ENCODE assay signal across 21 cellular contexts in the genomic region with DNA sequence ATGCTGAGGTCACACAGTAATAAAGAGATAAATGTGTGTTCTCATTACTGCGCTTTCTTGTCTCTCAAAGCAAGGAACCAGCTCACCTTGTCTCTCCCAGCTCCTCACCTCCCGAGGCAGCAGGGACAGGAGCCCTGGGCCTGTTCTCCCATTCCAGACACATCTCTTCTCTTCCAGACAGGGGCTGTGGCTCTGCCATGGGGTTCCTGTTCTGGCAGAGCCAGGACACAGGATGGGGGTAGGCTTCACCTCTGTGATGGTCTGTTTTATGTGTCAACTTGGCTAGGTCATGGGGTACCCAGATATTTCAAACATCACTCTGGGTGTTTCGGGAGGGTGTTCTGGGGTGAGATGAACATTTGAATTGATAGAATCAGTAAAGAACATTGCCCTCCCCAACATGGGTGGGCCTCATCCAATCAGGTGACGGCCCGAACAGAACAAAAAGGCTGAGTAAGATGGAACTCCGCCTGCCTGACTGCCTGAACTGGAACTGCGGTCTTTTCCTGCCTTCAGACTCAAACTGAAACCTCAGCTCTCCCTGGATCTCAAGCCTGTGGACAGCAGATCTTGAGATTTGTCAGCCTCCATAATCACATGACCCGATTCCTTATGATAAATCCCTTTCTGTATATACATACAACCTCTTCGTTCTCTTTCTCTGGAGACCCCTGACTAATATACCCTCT. TPM values are rescaled to one million over a fixed set of nuclear protein-coding genes. Genes with fewer than 3 reads are reported as not detected.
DNase-seq lines count a peak whose midpoint lies in the region; ATAC-seq, FAIRE-seq and TF ChIP-seq lines count a peak whose summit lies in the region.
"Had no signal": no experiment of that assay in that cellular context is flagged by ENCODE, and none has a peak within 500 bp of the region (broad histone marks: within the 10 kb centered on the region; RNA-seq: fewer than 3 reads in every experiment).

No MANE protein-coding gene starts in this region.

- H4K91ac ChIP-seq in H1 (replicated peaks; ENCODE audit: insufficient read length, low read length): no peak overlapping the region

- TF ChIP-seq CTCF in K562 (IDR thresholded peaks at IDR 0.05 in 2 of 3, conservative IDR thresholded peaks at IDR 0.05 in 1 of 3; ENCODE audit: insufficient read depth in 2 of 3, low read depth in 1 of 3, low read length in 3 of 3) (no peak), H1 (IDR thresholded peaks at IDR 0.05; ENCODE audit: control extremely low read depth in 1 of 3, insufficient read depth in 1 of 3, low read depth in 1 of 3, low read length in 3 of 3) (no peak), neural progenitor cell (IDR thresholded peaks at IDR 0.05) (no peak), upper lobe of right lung (IDR thresholded peaks at IDR 0.05) (no peak), transverse colon (IDR thresholded peaks at IDR 0.05) (no peak)

- no peak overlapping the region for H3K27ac ChIP-seq in K562 (ENCODE audit: extremely low read depth, low read depth, low read length)
- no peak overlapping the region for H3K27ac ChIP-seq in H1 (ENCODE audit: low read depth, low read length)
- H3K27ac ChIP-seq in neural progenitor cell: no peak overlapping the region
- no peak overlapping the region for H3K27ac ChIP-seq in upper lobe of right lung
- no peak overlapping the region for H3K27ac ChIP-seq in transverse colon
- H3K27ac ChIP-seq: A549, C4-2B, HL-60 had no signal

- H3K4me3 ChIP-seq in K562: no peak overlapping the region
- no peak overlapping the region for H3K4me3 ChIP-seq in H1 (ENCODE audit: extremely low read depth in 1 of 4, insufficient read depth in 2 of 4, low read depth in 3 of 4, low read length in 4 of 4)
- H3K4me3 ChIP-seq in neural progenitor cell: no peak overlapping the region
- no peak overlapping the region for H3K4me3 ChIP-seq in upper lobe of right lung
- H3K4me3 ChIP-seq in transverse colon: no peak overlapping the region
- H3K4me3 ChIP-seq: A549 had no signal

- no peaks in the 10 kb centered on the region for H3K79me1 ChIP-seq in H1 (ENCODE audit: low read depth, low read length)

- in situ Hi-C loops in K562 (cut with MboI) (no loop called here), transverse colon (cut with MboI; ENCODE audit: low pct_ligation_motif_present in 1 of 4, low pct_unique_long_range_greater_than_20kb in 1 of 4, low sequenced_read_pairs in 3 of 4) (no loop called here)

- POLR2A ChIA-PET in K562 (lab: Yijun Ruan, JAX) (no interaction called here), H1 (lab: Charles Lee; ENCODE audit: partially characterized antibody) (interaction anchor here (0.8 to 1.3 kb wide), 3 partner anchors 10 to 18 kb away, joined by 3 to 6 read pairs (median 5); no protein-coding TSS in a partner anchor)

- no peak overlapping the region for H2BK15ac ChIP-seq in H1 (ENCODE audit: low read length)

- peaks cover 5% of the 10 kb centered on the region for H4K20me1 ChIP-seq in K562 (replicated peaks; ENCODE audit: control insufficient read depth, insufficient read depth, low read length)
- H4K20me1 ChIP-seq in H1 (replicated peaks in 1 of 2; ENCODE audit: control insufficient read depth in 1 of 2, insufficient read depth in 2 of 2, low read length in 2 of 2): no peaks in the 10 kb centered on the region
- no peaks in the 10 kb centered on the region for H4K20me1 ChIP-seq in neural progenitor cell (ENCODE audit: low read depth)

- intact Hi-C loops in K562 (cut with micrococcal nuclease) (loop anchor here (5.0 kb wide), 1 partner anchor 248 kb away; no protein-coding TSS in a partner anchor), upper lobe of right lung (cut with DNase I) (no loop called here), transverse colon (cut with DNase I; ENCODE audit: low total_unique reads) (no loop called here)

- peaks cover 2 to 20% of the 10 kb centered on the region in 2 experiments; a peak in 3 of 5 replicates for H3K4me1 ChIP-seq in K562 (replicated peaks in 1 of 2; ENCODE audit: control insufficient read depth in 2 of 2, insufficient read depth in 2 of 2, low read length in 2 of 2)
- H3K4me1 ChIP-seq in H1 (replicated peaks in 1 of 4; ENCODE audit: control insufficient read depth in 3 of 4, insufficient read depth in 4 of 4, low read length in 3 of 4): peaks cover 7 to 11% (median 9%) of the 10 kb centered on the region in 4 experiments
- peaks cover 8% of the 10 kb centered on the region for H3K4me1 ChIP-seq in neural progenitor cell
- H3K4me1 ChIP-seq in upper lobe of right lung: no peaks in the 10 kb centered on the region
- H3K4me1 ChIP-seq in transverse colon: no peaks in the 10 kb centered on the region
- H3K4me1 ChIP-seq: A549 had no signal

- TF ChIP-seq POLR2A in K562 (conservative IDR thresholded peaks at IDR 0.05) (no peak), H1 (IDR thresholded peaks at IDR 0.05; ENCODE audit: control extremely low read depth in 1 of 2, low read depth in 2 of 2, low read length in 2 of 2) (no peak), transverse colon (IDR thresholded peaks at IDR 0.05) (no peak)

- H3K4me1 Mint-ChIP-seq in neural progenitor cell: peaks cover 38% of the 10 kb centered on the region

- H3K4me3 Mint-ChIP-seq in neural progenitor cell: no peak overlapping the region
- H3K4me3 Mint-ChIP-seq: CD4-positive, alpha-beta memory T cell had no signal

- peaks cover 5% of the 10 kb centered on the region for H3F3A ChIP-seq in neural progenitor cell (ENCODE audit: low read depth)

- no peak overlapping the region for H2BK120ac ChIP-seq in H1 (replicated peaks; ENCODE audit: low read depth, low read length)

- WGBS in K562 (ENCODE audit: insufficient coverage, low coverage, missing lambda C conversion rate): 16% methylated on average over 9 of the region's 9 CpGs
- WGBS in H1 (ENCODE audit: extremely low coverage in 1 of 2, insufficient coverage in 1 of 2, insufficient read length in 1 of 2, insufficient replicate concordance in 2 of 2, low coverage in 1 of 2, low lambda C conversion rate in 2 of 2, missing lambda C conversion rate in 1 of 2), 2 experiments: 92% methylated on average over 9 of the region's 9 CpGs; no CpG with 5 or more reads in 1 of the 2 experiments
- WGBS in transverse colon (ENCODE audit: low coverage in 1 of 2), 2 donors: 86 to 97% methylated on average over 3 to 9 of the region's 9 CpGs

- peaks cover 3% of the 10 kb centered on the region for H3K9me3 Mint-ChIP-seq in neural progenitor cell
- H3K9me3 Mint-ChIP-seq: CD4-positive, alpha-beta memory T cell had no signal

- H3K36me3 ChIP-seq in K562 (ENCODE audit: control insufficient read depth, insufficient read depth, low read length): no peaks in the 10 kb centered on the region
- no peaks in the 10 kb centered on the region for H3K36me3 ChIP-seq in H1 (ENCODE audit: control insufficient read depth in 2 of 4, insufficient read depth in 4 of 4, low read length in 3 of 4)
- H3K36me3 ChIP-seq in neural progenitor cell: no peaks in the 10 kb centered on the region
- no peaks in the 10 kb centered on the region for H3K36me3 ChIP-seq in upper lobe of right lung
- H3K36me3 ChIP-seq in transverse colon: no peaks in the 10 kb centered on the region

- TF ChIP-seq RAD21 in K562 (CRISPR knock-in tag; conservative IDR thresholded peaks at IDR 0.05 in 1 of 2, IDR thresholded peaks at IDR 0.05 in 1 of 2) (no peak), H1 (IDR thresholded peaks at IDR 0.05 in 1 of 2, conservative IDR thresholded peaks at IDR 0.05 in 1 of 2; ENCODE audit: low read depth in 2 of 2, low read length in 2 of 2) (no peak)

- DNase-seq in K562 (ENCODE audit: extremely low read depth in 1 of 4, low spot score in 3 of 4): no peak
- DNase-seq in H1 (ENCODE audit: low read depth in 1 of 2, low spot score in 2 of 2): no peak
- no peak for DNase-seq in neural progenitor cell (ENCODE audit: low spot score)
- peak; percentile 18 for DNase-seq in upper lobe of right lung
- no peak for DNase-seq in transverse colon
- no peak for DNase-seq in dedifferentiated amniotic fluid mesenchymal stem cell (ENCODE audit: extremely low spot score)
- no peak for DNase-seq in NCI-H226
- DNase-seq: BE2C; CD4-positive, alpha-beta memory T cell; DMS153; DMS79 treated with DMSO at 0.1 percent for 48 hours; EL; HCEC 1CT had no signal

- H3K27ac Mint-ChIP-seq in neural progenitor cell: peak overlapping the region; percentile 72
- H3K27ac Mint-ChIP-seq: CD4-positive, alpha-beta memory T cell had no signal

- H3K9me3 ChIP-seq in K562 (replicated peaks; ENCODE audit: control insufficient read depth, insufficient read depth, low read depth, low read length) (no peaks in the 10 kb centered on the region), H1 (ENCODE audit: insufficient read depth in 2 of 2, low read depth in 1 of 2, low read length in 1 of 2) (no peaks in the 10 kb centered on the region), neural progenitor cell (ENCODE audit: low read depth) (no peaks in the 10 kb centered on the region), upper lobe of right lung (no peaks in the 10 kb centered on the region), transverse colon (no peaks in the 10 kb centered on the region)
- H3K9me3 ChIP-seq: A549, BE2C had no signal

- no peak overlapping the region for H4K8ac ChIP-seq in H1 (ENCODE audit: extremely low read depth, insufficient read depth, low read length)

- no peak overlapping the region for H3K4ac ChIP-seq in H1 (replicated peaks; ENCODE audit: insufficient read length, low read depth, low read length)

- peaks cover 12% of the 10 kb centered on the region for H3K27me3 Mint-ChIP-seq in neural progenitor cell (ENCODE audit: insufficient read depth, low read depth)

- H2AK5ac ChIP-seq in H1 (ENCODE audit: low read depth, low read length): no peak overlapping the region

- TF ChIP-seq EP300 in K562 (IDR thresholded peaks at IDR 0.05; ENCODE audit: low read length) (no peak), H1 (IDR thresholded peaks at IDR 0.05; ENCODE audit: borderline replicate concordance in 1 of 2, low read depth in 2 of 2, low read length in 2 of 2) (no peak), transverse colon (IDR thresholded peaks at IDR 0.05; ENCODE audit: low read depth) (no peak)

- ATAC-seq in K562 (no peak), upper lobe of right lung (no peak), GM18873 (IDR thresholded peaks at IDR 0.05; ENCODE audit: low FRiP score, unreplicated experiment) (no peak)
- ATAC-seq: A549 had no signal

- BruUV-seq in K562 (replicated peaks; lab: Mats Ljungman, UMichigan): no TSS peak

- H4K5ac ChIP-seq in H1 (ENCODE audit: insufficient read length, low read depth, low read length): no peak overlapping the region

- H3K56ac ChIP-seq in H1 (replicated peaks; ENCODE audit: insufficient read length, low read depth, low read length): no peak overlapping the region

- H3K79me2 ChIP-seq in K562 (ENCODE audit: control insufficient read depth, insufficient read depth, low read length): no peaks in the 10 kb centered on the region
- H3K79me2 ChIP-seq in H1 (ENCODE audit: control insufficient read depth in 1 of 2, insufficient read depth in 2 of 2, low read length in 2 of 2): no peaks in the 10 kb centered on the region
- H3K79me2 ChIP-seq in neural progenitor cell (ENCODE audit: low read depth): no peaks in the 10 kb centered on the region

- H3K4me2 ChIP-seq in K562 (ENCODE audit: insufficient read depth, low read length) (no peak overlapping the region), H1 (ENCODE audit: insufficient read depth in 1 of 2, low read depth in 2 of 2, low read length in 2 of 2) (no peak overlapping the region), neural progenitor cell (no peak overlapping the region)
- H3K4me2 ChIP-seq: A549 had no signal

- no peak overlapping the region for H2BK5ac ChIP-seq in H1 (ENCODE audit: low read depth, low read length)

- peaks cover 3% of the 10 kb centered on the region for H3K36me3 Mint-ChIP-seq in neural progenitor cell
- H3K36me3 Mint-ChIP-seq: CD4-positive, alpha-beta memory T cell had no signal

- FAIRE-seq in K562 (lab: Jason Lieb, UNC): no peak
- FAIRE-seq in H1 (lab: Jason Lieb, UNC): no peak
- FAIRE-seq: A549, G401.6, GM12891 had no signal

- H3K23ac ChIP-seq in H1 (ENCODE audit: insufficient read length): no peak overlapping the region

- H3K27me3 ChIP-seq in K562 (ENCODE audit: control insufficient read depth in 2 of 2, insufficient read depth in 2 of 2, low read length in 2 of 2): peaks cover 23 to 65% of the 10 kb centered on the region in 2 experiments
- no peaks in the 10 kb centered on the region for H3K27me3 ChIP-seq in H1 (replicated peaks in 1 of 4; ENCODE audit: control insufficient read depth in 3 of 4, extremely low read depth in 1 of 4, insufficient read depth in 3 of 4, low read length in 3 of 4)
- no peaks in the 10 kb centered on the region for H3K27me3 ChIP-seq in neural progenitor cell
- H3K27me3 ChIP-seq in upper lobe of right lung: peaks cover 6% of the 10 kb centered on the region
- H3K27me3 ChIP-seq in transverse colon: no peaks in the 10 kb centered on the region
- H3K27me3 ChIP-seq: BE2C had no signal

- CTCF ChIA-PET in K562 (lab: Yijun Ruan, JAX; ENCODE audit: low intra/inter-chr PET ratio): no interaction called here
- CTCF ChIA-PET in H1 (lab: Charles Lee; ENCODE audit: partially characterized antibody): interaction anchor here (0.7 to 8.2 kb wide), 24 partner anchors 9 to 356 kb away, joined by 3 to 76 read pairs (median 6); a partner anchor contains a TSS

- no peak overlapping the region for H3K14ac ChIP-seq in H1 (ENCODE audit: insufficient read length)

- no peaks in the 10 kb centered on the region for H3K23me2 ChIP-seq in H1 (ENCODE audit: low read depth, low read length)

- no peak overlapping the region for H3K18ac ChIP-seq in H1 (ENCODE audit: extremely low read depth, low read length)

- H2AFZ ChIP-seq in K562 (ENCODE audit: low read depth, low read length): no peak overlapping the region
- no peak overlapping the region for H2AFZ ChIP-seq in H1 (ENCODE audit: low read length)
- no peak overlapping the region for H2AFZ ChIP-seq in neural progenitor cell (replicated peaks)

- H3K9ac ChIP-seq in K562 (ENCODE audit: insufficient read depth in 1 of 2, low read depth in 2 of 2, low read length in 2 of 2) (no peak overlapping the region), H1 (replicated peaks in 1 of 4; ENCODE audit: extremely low read depth in 1 of 4, low read depth in 3 of 4, low read length in 3 of 4) (no peak overlapping the region), neural progenitor cell (no peak overlapping the region)

- H2BK20ac ChIP-seq in H1 (ENCODE audit: low read length): no peak overlapping the region

- H3K9me1 ChIP-seq in K562 (ENCODE audit: control insufficient read depth, insufficient read depth, low read length): no peaks in the 10 kb centered on the region

- H2BK12ac ChIP-seq in H1 (ENCODE audit: low read depth, low read length): no peak overlapping the region

RNA-seq across cellular contexts. Expression of a gene that starts 2.0 kb away (rescaled TPM):
- total RNA-seq in K562 (2011; cell fraction: chromatin; rRNA removed; ENCODE audit: low replicate concordance): not detected in 2 replicates
- total RNA-seq in K562 (2011; cell fraction: nucleolus; rRNA removed): not detected in 2 replicates
- total RNA-seq in K562 (2011; cell fraction: nucleoplasm; rRNA removed): not detected in 2 replicates
- not detected in 2 replicates for total RNA-seq in K562 (2014; rRNA removed)
- total RNA-seq in K562 (2014; rRNA removed; fragmentation: Illumina TruSeq; extraction: Trizol): not detected in 2 replicates
- total RNA-seq in K562 (2015; rRNA removed; fragmentation: Illumina TruSeq; extraction: Trizol): not detected in 2 replicates
- total RNA-seq in K562 (2021): not detected in 2 replicates
- polyA plus RNA-seq in K562 (2011; rRNA removed): not detected in 2 replicates
- not detected in 2 replicates for polyA plus RNA-seq in K562 (2011; cell fraction: cytosol; rRNA removed)
- polyA plus RNA-seq in K562 (2011; cell fraction: nucleus; rRNA removed): not detected in 2 replicates
- polyA plus RNA-seq in K562 (2012): not detected in 2 replicates
- not detected in 2 replicates for polyA plus RNA-seq in K562 (2014; fragmentation: Illumina TruSeq; extraction: Trizol)
- polyA plus RNA-seq in K562 (2014; fragmentation: Nextera tagmentation; extraction: Ambion mirVana): not detected
- not detected in 2 replicates for polyA plus RNA-seq in K562 (2014; rRNA removed)
- polyA minus RNA-seq in K562 (2011; rRNA and poly(A)+ RNA removed): not detected in 2 replicates
- polyA minus RNA-seq in K562 (2011; cell fraction: cytosol; rRNA and poly(A)+ RNA removed): not detected in 2 replicates
- polyA minus RNA-seq in K562 (2011; cell fraction: nucleus; rRNA and poly(A)+ RNA removed): not detected in 2 replicates
- not detected in 2 replicates for total RNA-seq in H1 (2021; fragmentation: NEBNext Ultra II Directional; extraction: Animal tissue kit (Norgen Biotek cat#: 25700))
- polyA plus RNA-seq in H1 (2011; rRNA removed): not detected in 2 replicates
- polyA plus RNA-seq in H1 (2011; cell fraction: cytosol; rRNA removed): not detected
- not detected for polyA plus RNA-seq in H1 (2011; cell fraction: nucleus; rRNA removed)
- polyA plus RNA-seq in H1 (2012, experiment 1 of 2): not detected in 4 replicates
- polyA plus RNA-seq in H1 (2012, experiment 2 of 2): not detected
- not detected for polyA plus RNA-seq in H1 (2013, experiment 1 of 2)
- not detected for polyA plus RNA-seq in H1 (2013, experiment 2 of 2)
- polyA minus RNA-seq in H1 (2011; rRNA and poly(A)+ RNA removed): not detected in 2 replicates
- polyA minus RNA-seq in H1 (2011; cell fraction: cytosol; rRNA and poly(A)+ RNA removed): not detected
- polyA minus RNA-seq in H1 (2011; cell fraction: nucleus; rRNA and poly(A)+ RNA removed): not detected
- total RNA-seq in neural progenitor cell (ENCODE audit: low replicate concordance): not detected in 2 replicates
- total RNA-seq in upper lobe of right lung: not detected
- total RNA-seq in transverse colon: not detected
- total RNA-seq: CD4-positive, alpha-beta memory T cell; H4 had no signal
- polyA plus RNA-seq: A549; AG04450; CD4-positive, alpha-beta memory T cell had no signal

RNA-seq across cellular contexts. Expression of a gene that starts 39.5 kb away (rescaled TPM):
- not detected in 2 replicates for total RNA-seq in K562 (2011; cell fraction: chromatin; rRNA removed; ENCODE audit: low replicate concordance)
- not detected in 2 replicates for total RNA-seq in K562 (2011; cell fraction: nucleolus; rRNA removed)
- total RNA-seq in K562 (2011; cell fraction: nucleoplasm; rRNA removed): not detected in 2 replicates
- total RNA-seq in K562 (2014; rRNA removed): not detected in 2 replicates
- total RNA-seq in K562 (2014; rRNA removed; fragmentation: Illumina TruSeq; extraction: Trizol): not detected in 2 replicates
- total RNA-seq in K562 (2015; rRNA removed; fragmentation: Illumina TruSeq; extraction: Trizol): not detected in 2 replicates
- total RNA-seq in K562 (2021): not detected in 2 replicates
- polyA plus RNA-seq in K562 (2011; rRNA removed): not detected in 2 replicates
- polyA plus RNA-seq in K562 (2011; cell fraction: cytosol; rRNA removed): not detected in 2 replicates
- polyA plus RNA-seq in K562 (2011; cell fraction: nucleus; rRNA removed): not detected in 2 replicates
- polyA plus RNA-seq in K562 (2012): not detected in 2 replicates
- not detected in 2 replicates for polyA plus RNA-seq in K562 (2014; fragmentation: Illumina TruSeq; extraction: Trizol)
- not detected for polyA plus RNA-seq in K562 (2014; fragmentation: Nextera tagmentation; extraction: Ambion mirVana)
- not detected in 2 replicates for polyA plus RNA-seq in K562 (2014; rRNA removed)
- not detected in 2 replicates for polyA minus RNA-seq in K562 (2011; rRNA and poly(A)+ RNA removed)
- not detected in 2 replicates for polyA minus RNA-seq in K562 (2011; cell fraction: cytosol; rRNA and poly(A)+ RNA removed)
- polyA minus RNA-seq in K562 (2011; cell fraction: nucleus; rRNA and poly(A)+ RNA removed): not detected in 2 replicates
- 16.3 and 17.9 TPM in 2 replicates for total RNA-seq in H1 (2021; fragmentation: NEBNext Ultra II Directional; extraction: Animal tissue kit (Norgen Biotek cat#: 25700))
- polyA plus RNA-seq in H1 (2011; rRNA removed): 12.4 and 17.6 TPM in 2 replicates
- polyA plus RNA-seq in H1 (2011; cell fraction: cytosol; rRNA removed): 20.1 TPM
- polyA plus RNA-seq in H1 (2011; cell fraction: nucleus; rRNA removed): 12.2 TPM
- polyA plus RNA-seq in H1 (2012, experiment 1 of 2): 11.4 to 17.1 TPM (median 16.1 TPM) in 4 replicates
- polyA plus RNA-seq in H1 (2012, experiment 2 of 2): 5.5 TPM
- 16.5 TPM for polyA plus RNA-seq in H1 (2013, experiment 1 of 2)
- polyA plus RNA-seq in H1 (2013, experiment 2 of 2): 15.8 TPM
- polyA minus RNA-seq in H1 (2011; rRNA and poly(A)+ RNA removed): 15.6 and 22.2 TPM in 2 replicates
- 6.5 TPM for polyA minus RNA-seq in H1 (2011; cell fraction: cytosol; rRNA and poly(A)+ RNA removed)
- 9.1 TPM for polyA minus RNA-seq in H1 (2011; cell fraction: nucleus; rRNA and poly(A)+ RNA removed)
- 8.9 and 12.4 TPM in 2 replicates for total RNA-seq in neural progenitor cell (ENCODE audit: low replicate concordance)
- total RNA-seq in upper lobe of right lung: 0.46 TPM
- total RNA-seq in transverse colon: 1 to 10 TPM in 1 of 4 donors, not detected in 3; 1.5 TPM
- total RNA-seq: CD4-positive, alpha-beta memory T cell; H4 had no signal
- polyA plus RNA-seq: AG04450; CD4-positive, alpha-beta memory T cell had no signal

RNA-seq across cellular contexts. Expression of a gene that starts 40.8 kb away (rescaled TPM):
- 10.6 and 25.6 TPM in 2 replicates for total RNA-seq in K562 (2011; cell fraction: chromatin; rRNA removed; ENCODE audit: low replicate concordance)
- 11.3 and 13.7 TPM in 2 replicates for total RNA-seq in K562 (2011; cell fraction: nucleolus; rRNA removed)
- 16.8 and 17.2 TPM in 2 replicates for total RNA-seq in K562 (2011; cell fraction: nucleoplasm; rRNA removed)
- total RNA-seq in K562 (2014; rRNA removed) (16.4 and 18.4 TPM in 2 replicates), K562 (2014; rRNA removed; fragmentation: Illumina TruSeq; extraction: Trizol) (40.6 and 46.2 TPM in 2 replicates), K562 (2015; rRNA removed; fragmentation: Illumina TruSeq; extraction: Trizol) (28.4 and 35.9 TPM in 2 replicates), K562 (2021) (19.1 and 22.5 TPM in 2 replicates), neural progenitor cell (ENCODE audit: low replicate concordance) (13.3 and 22.1 TPM in 2 replicates), upper lobe of right lung (11.1 TPM), transverse colon (1 to 10 TPM in 2 of 4 donors, under 1 TPM in 2; 0.60 to 8.7 (median 4.1) TPM)
- polyA plus RNA-seq in K562 (2011; rRNA removed) (7.8 and 16.5 TPM in 2 replicates), K562 (2014; fragmentation: Illumina TruSeq; extraction: Trizol) (25.9 and 39.0 TPM in 2 replicates), K562 (2014; fragmentation: Nextera tagmentation; extraction: Ambion mirVana) (10 to 100 TPM; 39.6 to 49.2 TPM), K562 (2014; rRNA removed) (15.6 and 25.4 TPM in 2 replicates), H1 (2011; rRNA removed) (4.8 and 8.7 TPM in 2 replicates)
- polyA plus RNA-seq in K562 (2011; cell fraction: cytosol; rRNA removed): 7.4 and 7.9 TPM in 2 replicates
- polyA plus RNA-seq in K562 (2011; cell fraction: nucleus; rRNA removed): 6.6 and 7.6 TPM in 2 replicates
- polyA plus RNA-seq in K562 (2012): 14.0 and 26.5 TPM in 2 replicates
- 18.8 and 25.5 TPM in 2 replicates for polyA minus RNA-seq in K562 (2011; rRNA and poly(A)+ RNA removed)
- polyA minus RNA-seq in K562 (2011; cell fraction: cytosol; rRNA and poly(A)+ RNA removed): 7.5 and 8.6 TPM in 2 replicates
- 4.8 and 5.3 TPM in 2 replicates for polyA minus RNA-seq in K562 (2011; cell fraction: nucleus; rRNA and poly(A)+ RNA removed)
- 20.0 and 22.6 TPM in 2 replicates for total RNA-seq in H1 (2021; fragmentation: NEBNext Ultra II Directional; extraction: Animal tissue kit (Norgen Biotek cat#: 25700))
- 9.9 TPM for polyA plus RNA-seq in H1 (2011; cell fraction: cytosol; rRNA removed)
- 7.3 TPM for polyA plus RNA-seq in H1 (2011; cell fraction: nucleus; rRNA removed)
- polyA plus RNA-seq in H1 (2012, experiment 1 of 2): 18.0 to 36.2 TPM (median 26.7 TPM) in 4 replicates
- polyA plus RNA-seq in H1 (2012, experiment 2 of 2): 6.0 TPM
- 30.4 TPM for polyA plus RNA-seq in H1 (2013, experiment 1 of 2)
- 32.4 TPM for polyA plus RNA-seq in H1 (2013, experiment 2 of 2)
- polyA minus RNA-seq in H1 (2011; rRNA and poly(A)+ RNA removed): 15.7 and 21.0 TPM in 2 replicates
- 5.9 TPM for polyA minus RNA-seq in H1 (2011; cell fraction: cytosol; rRNA and poly(A)+ RNA removed)
- 16.9 TPM for polyA minus RNA-seq in H1 (2011; cell fraction: nucleus; rRNA and poly(A)+ RNA removed)

RNA-seq across cellular contexts. Expression of a gene that starts 56.3 kb away (rescaled TPM):
- 1.2 and 2.6 TPM in 2 replicates for total RNA-seq in K562 (2011; cell fraction: chromatin; rRNA removed; ENCODE audit: low replicate concordance)
- total RNA-seq in K562 (2011; cell fraction: nucleolus; rRNA removed): 1.5 and 1.6 TPM in 2 replicates
- 1.6 TPM in 2 replicates for total RNA-seq in K562 (2011; cell fraction: nucleoplasm; rRNA removed)
- 3.3 and 3.8 TPM in 2 replicates for total RNA-seq in K562 (2014; rRNA removed)
- 4.8 and 5.7 TPM in 2 replicates for total RNA-seq in K562 (2014; rRNA removed; fragmentation: Illumina TruSeq; extraction: Trizol)
- 5.1 and 5.6 TPM in 2 replicates for total RNA-seq in K562 (2015; rRNA removed; fragmentation: Illumina TruSeq; extraction: Trizol)
- total RNA-seq in K562 (2021): 2.7 and 3.6 TPM in 2 replicates
- polyA plus RNA-seq in K562 (2011; rRNA removed): 1.1 and 3.2 TPM in 2 replicates
- 0.71 and 1.0 TPM in 2 replicates for polyA plus RNA-seq in K562 (2011; cell fraction: cytosol; rRNA removed)
- polyA plus RNA-seq in K562 (2011; cell fraction: nucleus; rRNA removed): 0.73 and 1.6 TPM in 2 replicates
- 3.0 and 5.3 TPM in 2 replicates for polyA plus RNA-seq in K562 (2012)
- polyA plus RNA-seq in K562 (2014; fragmentation: Illumina TruSeq; extraction: Trizol): 3.8 and 5.1 TPM in 2 replicates
- 1 to 10 TPM; 7.4 to 8.2 TPM for polyA plus RNA-seq in K562 (2014; fragmentation: Nextera tagmentation; extraction: Ambion mirVana)
- polyA plus RNA-seq in K562 (2014; rRNA removed): 3.2 and 4.6 TPM in 2 replicates
- polyA minus RNA-seq in K562 (2011; rRNA and poly(A)+ RNA removed): 0.99 and 2.9 TPM in 2 replicates
- 0.76 TPM in 1 of 2 replicates, not detected in the other for polyA minus RNA-seq in K562 (2011; cell fraction: cytosol; rRNA and poly(A)+ RNA removed)
- polyA minus RNA-seq in K562 (2011; cell fraction: nucleus; rRNA and poly(A)+ RNA removed): 0.44 and 0.67 TPM in 2 replicates
- total RNA-seq in H1 (2021; fragmentation: NEBNext Ultra II Directional; extraction: Animal tissue kit (Norgen Biotek cat#: 25700)): 11.6 and 12.6 TPM in 2 replicates
- 2.3 and 5.1 TPM in 2 replicates for polyA plus RNA-seq in H1 (2011; rRNA removed)
- polyA plus RNA-seq in H1 (2011; cell fraction: cytosol; rRNA removed): 5.5 TPM
- polyA plus RNA-seq in H1 (2011; cell fraction: nucleus; rRNA removed): 2.4 TPM
- polyA plus RNA-seq in H1 (2012, experiment 1 of 2): 7.5 to 11.5 TPM (median 7.9 TPM) in 4 replicates
- 1.6 TPM for polyA plus RNA-seq in H1 (2012, experiment 2 of 2)
- 7.1 TPM for polyA plus RNA-seq in H1 (2013, experiment 1 of 2)
- 7.6 TPM for polyA plus RNA-seq in H1 (2013, experiment 2 of 2)
- 6.1 and 6.9 TPM in 2 replicates for polyA minus RNA-seq in H1 (2011; rRNA and poly(A)+ RNA removed)
- 4.6 TPM for polyA minus RNA-seq in H1 (2011; cell fraction: cytosol; rRNA and poly(A)+ RNA removed)
- 4.4 TPM for polyA minus RNA-seq in H1 (2011; cell fraction: nucleus; rRNA and poly(A)+ RNA removed)
- 7.7 and 8.9 TPM in 2 replicates for total RNA-seq in neural progenitor cell (ENCODE audit: low replicate concordance)
- 3.2 TPM for total RNA-seq in upper lobe of right lung
- 1 to 10 TPM in 2 of 4 donors, under 1 TPM in 1, not detected in 1; 0.80 to 6.4 (median 3.4) TPM for total RNA-seq in transverse colon
